18 cellular contexts compared by ENCODE assay signal in the genomic region with DNA sequence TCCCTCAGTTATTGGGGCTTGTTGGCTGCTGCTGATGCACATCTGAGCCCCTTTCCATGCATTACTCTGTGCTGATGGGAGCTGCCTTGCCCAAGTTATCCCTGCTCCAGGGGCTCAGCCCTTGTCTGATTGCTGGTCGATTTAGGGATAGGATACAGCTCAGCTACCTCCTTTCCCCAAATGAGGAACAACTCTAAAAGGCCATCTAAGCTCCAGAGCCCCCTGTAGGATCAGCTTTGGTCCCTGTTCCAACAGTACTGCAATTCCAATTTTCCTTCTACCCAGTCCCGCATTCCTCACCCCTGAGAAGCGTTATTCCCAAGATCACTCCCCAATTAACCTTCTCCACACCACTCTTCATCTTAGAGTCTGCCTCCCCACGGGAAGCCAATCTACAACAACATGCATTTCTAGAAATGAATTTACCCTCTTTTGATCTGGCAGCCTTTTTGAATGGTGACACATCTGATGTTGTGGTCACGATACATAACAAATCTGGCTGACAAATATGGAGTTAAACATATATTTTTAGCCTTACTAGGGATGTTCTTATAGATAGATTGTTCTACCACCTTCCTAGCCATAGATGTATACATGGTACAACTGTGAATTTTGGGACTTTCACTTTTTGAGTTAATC. TPM values are rescaled to one million over a fixed set of nuclear protein-coding genes. Genes with fewer than 3 reads are reported as not detected.
DNase-seq lines count a peak whose midpoint lies in the region; ATAC-seq and TF ChIP-seq lines count a peak whose summit lies in the region.
"Had no signal": no experiment of that assay in that cellular context is flagged by ENCODE, and none has a peak within 500 bp of the region (broad histone marks: within the 10 kb centered on the region; RNA-seq: fewer than 3 reads in every experiment).

No MANE protein-coding gene starts in this region.

- H3K56ac ChIP-seq in IMR-90 (ENCODE audit: extremely low read depth, insufficient read depth, low read length), result no peak overlapping the region

- DNase-seq in activated T-cell treated with anti-CD3 and anti-CD28 coated beads, Interleukin-2, amount 50 U/mL, for 72 hours, result peak in 1 of 2 donors; percentile 23
- no peak for DNase-seq in activated T-cell treated with anti-CD3 and anti-CD28 coated beads, Interleukin-2, amount 50 U/mL, for 24 hours
- no peak for DNase-seq in IMR-90
- DNase-seq in endodermal cell, result no peak
- no peak for DNase-seq in tibial nerve (ENCODE audit: low spot score in 2 of 2)
- no peak for DNase-seq in stimulated activated CD4-positive, alpha-beta T cell treated with anti-CD3 and anti-CD28 coated beads, Interleukin-4, amount 100 ng/mL, for 4 hours
- DNase-seq in medulla oblongata (ENCODE audit: extremely low spot score), result no peak
- DNase-seq: Calu3; CD4-positive, alpha-beta T cell; DMS53; EL; GOT3; KG1; NCI-H1105 treated with DMSO at 0.1 percent for 48 hours; NCI-H1694 had no signal

- H3K9ac ChIP-seq in IMR-90 (ENCODE audit: low read depth, low read length) (no peak overlapping the region), endodermal cell (ENCODE audit: extremely low read depth, low read length, poor library complexity, severe bottlenecking) (no peak overlapping the region)

- ATAC-seq in activated T-cell treated with anti-CD3 and anti-CD28 coated beads, Interleukin-2, amount 50 U/mL, for 72 hours (replicated peaks in 1 of 2), result peak; percentile 97 to 98
- no peak for ATAC-seq in IMR-90 (ENCODE audit: low read depth)
- ATAC-seq: A549, HCT116, Panc1 had no signal

- no peak overlapping the region for H3K4me3 ChIP-seq in IMR-90 (ENCODE audit: insufficient read depth, low read depth, low read length)
- peak overlapping the region; percentile 66 for H3K4me3 ChIP-seq in endodermal cell (ENCODE audit: low read length)
- no peak overlapping the region for H3K4me3 ChIP-seq in tibial nerve
- H3K4me3 ChIP-seq: A549 had no signal

- H3K27me3 ChIP-seq in IMR-90 (ENCODE audit: control insufficient read depth, insufficient read depth, low read length) (no peaks in the 10 kb centered on the region), endodermal cell (ENCODE audit: control insufficient read depth, insufficient read depth, low read length, poor library complexity, severe bottlenecking) (no peaks in the 10 kb centered on the region), tibial nerve (no peaks in the 10 kb centered on the region)

- no peaks in the 10 kb centered on the region for H3K9me3 Mint-ChIP-seq in activated T-cell treated with anti-CD3 and anti-CD28 coated beads, Interleukin-2, amount 50 U/mL, for 72 hours
- no peaks in the 10 kb centered on the region for H3K9me3 Mint-ChIP-seq in activated T-cell treated with anti-CD3 and anti-CD28 coated beads, Interleukin-2, amount 50 U/mL, for 24 hours
- no peaks in the 10 kb centered on the region for H3K9me3 Mint-ChIP-seq in endodermal cell
- H3K9me3 Mint-ChIP-seq: CD4-positive, alpha-beta T cell had no signal

- H4K20me1 ChIP-seq in IMR-90 (ENCODE audit: insufficient read depth, low read length), result peaks cover 17% of the 10 kb centered on the region; the same call in 1 of the 2 replicates

- H3K36me3 ChIP-seq in IMR-90 (ENCODE audit: control insufficient read depth, insufficient read depth, low read length), result peaks cover 49% of the 10 kb centered on the region
- peaks cover 93% of the 10 kb centered on the region for H3K36me3 ChIP-seq in endodermal cell (ENCODE audit: control insufficient read depth, insufficient read depth, low read length)
- H3K36me3 ChIP-seq in tibial nerve, result peaks cover 0 to 37% (median 0%) of the 10 kb centered on the region in 3 donors

- H3K36me3 Mint-ChIP-seq in activated T-cell treated with anti-CD3 and anti-CD28 coated beads, Interleukin-2, amount 50 U/mL, for 72 hours (ENCODE audit: insufficient read depth in 2 of 2), result no peaks in the 10 kb centered on the region
- H3K36me3 Mint-ChIP-seq in activated T-cell treated with anti-CD3 and anti-CD28 coated beads, Interleukin-2, amount 50 U/mL, for 24 hours (ENCODE audit: low read depth), result no peaks in the 10 kb centered on the region
- peaks cover 81% of the 10 kb centered on the region for H3K36me3 Mint-ChIP-seq in endodermal cell (ENCODE audit: low read depth)

- POLR2A ChIA-PET in IMR-90 (lab: Charles Lee; ENCODE audit: unreplicated experiment), result interaction anchor here (0.5 kb wide), 1 partner anchor 25 kb away, joined by 7 read pairs; no protein-coding TSS in a partner anchor

- peaks cover 13% of the 10 kb centered on the region for H3K9me1 ChIP-seq in IMR-90 (ENCODE audit: insufficient read depth, low read length)

- no peak for TF ChIP-seq CTCF in IMR-90 (conservative IDR thresholded peaks at IDR 0.05; ENCODE audit: low read depth, low read length)
- no peak for TF ChIP-seq CTCF in endodermal cell (conservative IDR thresholded peaks at IDR 0.05)
- no peak for TF ChIP-seq CTCF in tibial nerve (IDR thresholded peaks at IDR 0.05)

- H3K4ac ChIP-seq in IMR-90 (ENCODE audit: low read depth, low read length), result no peak overlapping the region

- WGBS in IMR-90 (ENCODE audit: extremely low coverage in 2 of 2, insufficient read length in 1 of 2), 2 experiments, result 100% methylated on average over 1 of the region's 5 CpGs; no CpG with 5 or more reads in 1 of the 2 experiments
- WGBS in endodermal cell (ENCODE audit: insufficient coverage in 1 of 2, insufficient read length in 1 of 2), 2 experiments, result 86 to 94% methylated on average over 1 to 5 of the region's 5 CpGs
- 61 to 64% methylated on average over 5 of the region's 5 CpGs for WGBS in tibial nerve, 2 donors

- peaks cover 42 to 71% of the 10 kb centered on the region in 2 experiments for H3K79me1 ChIP-seq in IMR-90 (ENCODE audit: low read depth in 1 of 2, low read length in 2 of 2)

- peaks cover 7% of the 10 kb centered on the region for H3K27me3 Mint-ChIP-seq in activated T-cell treated with anti-CD3 and anti-CD28 coated beads, Interleukin-2, amount 50 U/mL, for 72 hours (ENCODE audit: low read depth)
- H3K27me3 Mint-ChIP-seq in activated T-cell treated with anti-CD3 and anti-CD28 coated beads, Interleukin-2, amount 50 U/mL, for 24 hours, result no peaks in the 10 kb centered on the region
- H3K27me3 Mint-ChIP-seq in endodermal cell (ENCODE audit: insufficient read depth), result no peaks in the 10 kb centered on the region
- H3K27me3 Mint-ChIP-seq: CD4-positive, alpha-beta T cell had no signal

- H3K4me1 ChIP-seq in IMR-90 (ENCODE audit: control insufficient read depth, insufficient read depth, low read length) (peaks cover 11% of the 10 kb centered on the region), endodermal cell (ENCODE audit: control insufficient read depth, insufficient read depth, low read length) (no peaks in the 10 kb centered on the region), tibial nerve (peaks cover 0 to 74% (median 15%) of the 10 kb centered on the region in 4 donors)
- H3K4me1 ChIP-seq: A549 had no signal

- peak overlapping the region; percentile 38 for H3K14ac ChIP-seq in IMR-90 (replicated peaks; ENCODE audit: low read depth, low read length)

- no TSS peak for BruUV-seq in IMR-90 (replicated peaks; lab: Mats Ljungman, UMichigan)

- H2BK15ac ChIP-seq in IMR-90 (ENCODE audit: low read depth, low read length), result no peak overlapping the region

- H2AK9ac ChIP-seq in IMR-90 (replicated peaks; ENCODE audit: low read depth, low read length, poor library complexity), result no peak overlapping the region

- no peak overlapping the region for H3K18ac ChIP-seq in IMR-90 (ENCODE audit: low read depth, low read length)

- TF ChIP-seq EP300 in tibial nerve (IDR thresholded peaks at IDR 0.05), result no peak

- intact Hi-C loops in IMR-90 (cut with micrococcal nuclease), result no loop called here

- no peak for TF ChIP-seq RAD21 in IMR-90 (IDR thresholded peaks at IDR 0.05; ENCODE audit: low read length)

- H3K4me2 ChIP-seq in IMR-90 (ENCODE audit: low read depth, low read length), result no peak overlapping the region
- H3K4me2 ChIP-seq: A549 had no signal

- H4K91ac ChIP-seq in IMR-90 (ENCODE audit: insufficient read depth, low read depth, low read length), result no peak overlapping the region

- in situ Hi-C loops in IMR-90 (cut with MboI; ENCODE audit: low sequenced_read_pairs), result no loop called here

- no peak overlapping the region for H2BK120ac ChIP-seq in IMR-90 (ENCODE audit: low read depth, low read length)

- no peak overlapping the region for H3K27ac Mint-ChIP-seq in activated T-cell treated with anti-CD3 and anti-CD28 coated beads, Interleukin-2, amount 50 U/mL, for 72 hours
- no peak overlapping the region for H3K27ac Mint-ChIP-seq in activated T-cell treated with anti-CD3 and anti-CD28 coated beads, Interleukin-2, amount 50 U/mL, for 24 hours
- peak overlapping the region; percentile 29 for H3K27ac Mint-ChIP-seq in endodermal cell
- H3K27ac Mint-ChIP-seq: CD4-positive, alpha-beta T cell had no signal

- H2BK20ac ChIP-seq in IMR-90 (ENCODE audit: low read depth, low read length), result no peak overlapping the region

- TF ChIP-seq POLR2A in IMR-90 (IDR thresholded peaks at IDR 0.05; ENCODE audit: low read depth, low read length) (no peak), tibial nerve (IDR thresholded peaks at IDR 0.05) (no peak)

- H3K27ac ChIP-seq in IMR-90 (ENCODE audit: insufficient read depth, low read length), result no peak overlapping the region
- H3K27ac ChIP-seq in endodermal cell (ENCODE audit: low read depth, low read length), result no peak overlapping the region
- H3K27ac ChIP-seq in tibial nerve, result peak overlapping the region in 3 of 4 donors; percentile 22 to 74 (median 72)
- H3K27ac ChIP-seq: A549 had no signal

- peaks cover 20% of the 10 kb centered on the region for H3K4me1 Mint-ChIP-seq in activated T-cell treated with anti-CD3 and anti-CD28 coated beads, Interleukin-2, amount 50 U/mL, for 72 hours (ENCODE audit: low read depth)
- peaks cover 16% of the 10 kb centered on the region for H3K4me1 Mint-ChIP-seq in activated T-cell treated with anti-CD3 and anti-CD28 coated beads, Interleukin-2, amount 50 U/mL, for 24 hours (ENCODE audit: low read depth)
- peaks cover 19% of the 10 kb centered on the region for H3K4me1 Mint-ChIP-seq in endodermal cell

- no peak overlapping the region for H2AK5ac ChIP-seq in IMR-90 (ENCODE audit: low read depth, low read length)

- no peaks in the 10 kb centered on the region for H3K9me3 ChIP-seq in IMR-90 (ENCODE audit: control insufficient read depth, insufficient read depth, low read length)
- no peaks in the 10 kb centered on the region for H3K9me3 ChIP-seq in endodermal cell (ENCODE audit: control insufficient read depth, low read length)
- no peaks in the 10 kb centered on the region for H3K9me3 ChIP-seq in tibial nerve
- H3K9me3 ChIP-seq: A549 had no signal

- H2AFZ ChIP-seq in IMR-90 (replicated peaks; ENCODE audit: low read length, poor library complexity), result no peak overlapping the region

- H3K4me3 Mint-ChIP-seq in activated T-cell treated with anti-CD3 and anti-CD28 coated beads, Interleukin-2, amount 50 U/mL, for 72 hours, result peak overlapping the region in 1 of 2 donors; percentile 56
- no peak overlapping the region for H3K4me3 Mint-ChIP-seq in activated T-cell treated with anti-CD3 and anti-CD28 coated beads, Interleukin-2, amount 50 U/mL, for 24 hours
- no peak overlapping the region for H3K4me3 Mint-ChIP-seq in endodermal cell
- H3K4me3 Mint-ChIP-seq: CD4-positive, alpha-beta T cell had no signal

- H3K23ac ChIP-seq in IMR-90 (ENCODE audit: low read depth, low read length), result peak overlapping the region; percentile 25

- no peak overlapping the region for H2BK5ac ChIP-seq in IMR-90 (ENCODE audit: low read depth, low read length, poor library complexity, severe bottlenecking)

- dilution Hi-C loops in IMR-90 (cut with HindIII; ENCODE audit: low sequenced_read_pairs, unreplicated experiment), result no loop called here

- CTCF ChIA-PET in IMR-90 (lab: Yijun Ruan, JAX), result interaction anchor here (0.7 to 0.9 kb wide), 2 partner anchors 17 to 83 kb away, joined by 3 read pairs; no protein-coding TSS in a partner anchor

- H4K8ac ChIP-seq in IMR-90 (ENCODE audit: low read depth in 2 of 2, low read length in 2 of 2), result no peak overlapping the region

- H4K5ac ChIP-seq in IMR-90 (ENCODE audit: low read depth, low read length), result no peak overlapping the region

RNA-seq across cellular contexts. Expression of gene RHOBTB3, which starts 16.0 kb away (rescaled TPM):
- total RNA-seq in activated T-cell treated with anti-CD3 and anti-CD28 coated beads, Interleukin-2, amount 50 U/mL, for 72 hours, result 1 to 10 TPM; 1.3 to 5.2 TPM
- 356 and 447 TPM in 2 replicates for total RNA-seq in IMR-90 (2012; rRNA removed)
- polyA plus RNA-seq in IMR-90 (2012; rRNA removed), result 117 and 118 TPM in 2 replicates
- 106 and 114 TPM in 2 replicates for polyA plus RNA-seq in IMR-90 (2012; cell fraction: cytosol; rRNA removed)
- 115 and 315 TPM in 2 replicates for polyA plus RNA-seq in IMR-90 (2012; cell fraction: nucleus; rRNA removed; ENCODE audit: low replicate concordance)
- 100 to 1,000 TPM; 432 to 444 TPM for total RNA-seq in endodermal cell
- 116 TPM for polyA plus RNA-seq in endodermal cell (2013, experiment 1 of 2)
- polyA plus RNA-seq in endodermal cell (2013, experiment 2 of 2), result 147 TPM
- 100 to 1,000 TPM; 130 to 219 (median 195) TPM for total RNA-seq in tibial nerve

Comparison
In these comparisons a context has a peak if more than half of its experiments do, and no peak if none do; other contexts are left out.
1. H3K27ac ChIP-seq: peak in tibial nerve (3 of 4); none in IMR-90 (single experiment) and endodermal cell (single experiment).
2. RNA of gene RHOBTB3, which starts 16.0 kb away (total RNA-seq): 356 to 447 TPM in IMR-90, 432 to 444 TPM in endodermal cell and 130 to 219 TPM in tibial nerve; 1.3 to 5.2 TPM in activated T-cell treated with anti-CD3 and anti-CD28 coated beads, Interleukin-2, amount 50 U/mL, for 72 hours; every median in the first group is over 10 times any median in the second.